ENCODE assay signal across 2 cellular contexts in the genomic region with DNA sequence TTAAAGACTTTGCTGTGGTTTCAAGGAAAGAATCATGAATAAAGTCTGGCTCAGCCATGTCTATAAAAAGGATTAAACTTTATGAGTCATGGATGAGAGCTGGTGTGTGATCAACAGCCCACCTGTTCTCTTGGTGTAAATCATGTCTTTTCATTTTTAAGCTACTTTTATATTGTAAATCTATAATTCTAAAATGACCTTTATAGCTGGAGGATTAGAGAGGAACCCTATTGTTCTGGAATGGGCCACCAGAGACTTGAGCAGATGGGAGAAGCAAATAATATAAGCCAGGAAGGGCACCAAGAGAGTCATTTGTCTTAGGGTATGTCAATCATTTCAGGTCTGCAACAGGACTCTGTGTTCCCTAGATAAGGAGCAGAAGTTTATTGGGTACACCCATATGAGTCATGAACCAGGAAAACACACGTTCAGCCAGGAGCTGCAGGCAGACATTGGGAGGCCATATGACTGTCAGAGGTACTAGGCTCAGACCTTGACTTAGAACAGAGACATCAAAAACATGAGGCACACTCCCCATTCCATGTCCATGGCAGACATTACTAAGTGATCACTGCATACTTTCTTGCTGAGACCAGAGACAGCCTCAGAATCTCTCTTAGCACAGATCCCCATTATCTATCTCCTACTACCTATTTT.
TF ChIP-seq lines count a peak whose summit lies in the region.

No MANE protein-coding gene starts in this region.

TF ChIP-seq in IMR-90, 13 proteins besides CTCF, POLR2A, EP300 and RAD21:
- TF ChIP-seq RFX5 (IDR thresholded peaks at IDR 0.05; ENCODE audit: low read depth, low read length) (no peak), MAZ (IDR thresholded peaks at IDR 0.05; ENCODE audit: borderline replicate concordance, low read depth, low read length) (no peak), RCOR1 (IDR thresholded peaks at IDR 0.05; ENCODE audit: insufficient replicate concordance, low read length) (no peak), CHD1 (IDR thresholded peaks at IDR 0.05; ENCODE audit: low read depth, low read length) (no peak), BHLHE40 (IDR thresholded peaks at IDR 0.05; ENCODE audit: low read depth, low read length) (no peak), NFE2L2 (IDR thresholded peaks at IDR 0.05; ENCODE audit: low read depth, low read length) (no peak), CEBPB (IDR thresholded peaks at IDR 0.05; ENCODE audit: low read depth, low read length) (no peak), MXI1 (IDR thresholded peaks at IDR 0.05; ENCODE audit: borderline replicate concordance, low read depth, low read length) (no peak), MAFK (IDR thresholded peaks at IDR 0.05; ENCODE audit: low read depth, low read length) (no peak), SMC3 (IDR thresholded peaks at IDR 0.05; ENCODE audit: low read depth, low read length) (no peak), FOS (IDR thresholded peaks at IDR 0.05; ENCODE audit: low read depth, low read length) (no peak)
- TF ChIP-seq, protein P1, sequence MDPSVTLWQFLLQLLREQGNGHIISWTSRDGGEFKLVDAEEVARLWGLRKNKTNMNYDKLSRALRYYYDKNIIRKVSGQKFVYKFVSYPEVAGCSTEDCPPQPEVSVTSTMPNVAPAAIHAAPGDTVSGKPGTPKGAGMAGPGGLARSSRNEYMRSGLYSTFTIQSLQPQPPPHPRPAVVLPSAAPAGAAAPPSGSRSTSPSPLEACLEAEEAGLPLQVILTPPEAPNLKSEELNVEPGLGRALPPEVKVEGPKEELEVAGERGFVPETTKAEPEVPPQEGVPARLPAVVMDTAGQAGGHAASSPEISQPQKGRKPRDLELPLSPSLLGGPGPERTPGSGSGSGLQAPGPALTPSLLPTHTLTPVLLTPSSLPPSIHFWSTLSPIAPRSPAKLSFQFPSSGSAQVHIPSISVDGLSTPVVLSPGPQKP (IDR thresholded peaks at IDR 0.05; ENCODE audit: borderline replicate concordance, low read depth, low read length) = no peak
- TF ChIP-seq, protein P2, sequence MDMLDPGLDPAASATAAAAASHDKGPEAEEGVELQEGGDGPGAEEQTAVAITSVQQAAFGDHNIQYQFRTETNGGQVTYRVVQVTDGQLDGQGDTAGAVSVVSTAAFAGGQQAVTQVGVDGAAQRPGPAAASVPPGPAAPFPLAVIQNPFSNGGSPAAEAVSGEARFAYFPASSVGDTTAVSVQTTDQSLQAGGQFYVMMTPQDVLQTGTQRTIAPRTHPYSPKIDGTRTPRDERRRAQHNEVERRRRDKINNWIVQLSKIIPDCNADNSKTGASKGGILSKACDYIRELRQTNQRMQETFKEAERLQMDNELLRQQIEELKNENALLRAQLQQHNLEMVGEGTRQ (IDR thresholded peaks at IDR 0.05; ENCODE audit: low read depth, low read length) = no peak
TF ChIP-seq in IMR-90: peak in this region for 0.

TF ChIP-seq in K562, 482 proteins besides CTCF, POLR2A, EP300 and RAD21 (continues in another document):
- TF ChIP-seq PHF20 (IDR thresholded peaks at IDR 0.05; ENCODE audit: partially characterized antibody) (no peak), SIRT6 (IDR thresholded peaks at IDR 0.05; ENCODE audit: low read depth, low read length) (no peak), ZNF143 (CRISPR knock-in tag; IDR thresholded peaks at IDR 0.05) (no peak), ZNF347 (CRISPR knock-in tag; IDR thresholded peaks at IDR 0.05; ENCODE audit: low read depth) (no peak), MEF2A (IDR thresholded peaks at IDR 0.05; ENCODE audit: control insufficient read depth, low read depth, low read length) (peak; percentile 47; the same call in 1 of the 2 replicates), ZNF699 (CRISPR knock-in tag; IDR thresholded peaks at IDR 0.05; ENCODE audit: insufficient replicate concordance) (no peak), ZFP1 (CRISPR knock-in tag; IDR thresholded peaks at IDR 0.05) (no peak), SIN3A (IDR thresholded peaks at IDR 0.05; ENCODE audit: borderline replicate concordance in 2 of 2, control insufficient read depth in 1 of 2, low read depth in 2 of 2, low read length in 2 of 2) (no peak), ZFP30 (CRISPR knock-in tag; IDR thresholded peaks at IDR 0.05; ENCODE audit: borderline replicate concordance) (no peak), ZNF507 (tag; conservative IDR thresholded peaks at IDR 0.05) (no peak), FIP1L1 (IDR thresholded peaks at IDR 0.05; ENCODE audit: low read depth, low read length, poor library complexity, severe bottlenecking) (no peak), ZNF282 (CRISPR knock-in tag; IDR thresholded peaks at IDR 0.05) (no peak), NFIX (CRISPR knock-in tag; IDR thresholded peaks at IDR 0.05; ENCODE audit: low read depth) (no peak)
- TF ChIP-seq, protein P3, sequence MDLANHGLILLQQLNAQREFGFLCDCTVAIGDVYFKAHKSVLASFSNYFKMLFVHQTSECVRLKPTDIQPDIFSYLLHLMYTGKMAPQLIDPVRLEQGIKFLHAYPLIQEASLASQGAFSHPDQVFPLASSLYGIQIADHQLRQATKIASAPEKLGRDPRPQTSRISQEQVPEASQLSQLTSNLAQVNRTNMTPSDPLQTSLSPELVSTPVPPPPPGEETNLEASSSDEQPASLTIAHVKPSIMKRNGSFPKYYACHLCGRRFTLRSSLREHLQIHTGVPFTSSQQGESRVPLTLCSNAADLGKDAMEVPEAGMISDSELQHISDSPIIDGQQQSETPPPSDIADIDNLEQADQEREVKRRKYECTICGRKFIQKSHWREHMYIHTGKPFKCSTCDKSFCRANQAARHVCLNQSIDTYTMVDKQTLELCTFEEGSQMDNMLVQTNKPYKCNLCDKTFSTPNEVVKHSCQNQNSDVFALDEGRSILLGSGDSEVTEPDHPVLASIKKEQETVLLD (IDR thresholded peaks at IDR 0.05) = no peak
- TF ChIP-seq, protein P4, sequence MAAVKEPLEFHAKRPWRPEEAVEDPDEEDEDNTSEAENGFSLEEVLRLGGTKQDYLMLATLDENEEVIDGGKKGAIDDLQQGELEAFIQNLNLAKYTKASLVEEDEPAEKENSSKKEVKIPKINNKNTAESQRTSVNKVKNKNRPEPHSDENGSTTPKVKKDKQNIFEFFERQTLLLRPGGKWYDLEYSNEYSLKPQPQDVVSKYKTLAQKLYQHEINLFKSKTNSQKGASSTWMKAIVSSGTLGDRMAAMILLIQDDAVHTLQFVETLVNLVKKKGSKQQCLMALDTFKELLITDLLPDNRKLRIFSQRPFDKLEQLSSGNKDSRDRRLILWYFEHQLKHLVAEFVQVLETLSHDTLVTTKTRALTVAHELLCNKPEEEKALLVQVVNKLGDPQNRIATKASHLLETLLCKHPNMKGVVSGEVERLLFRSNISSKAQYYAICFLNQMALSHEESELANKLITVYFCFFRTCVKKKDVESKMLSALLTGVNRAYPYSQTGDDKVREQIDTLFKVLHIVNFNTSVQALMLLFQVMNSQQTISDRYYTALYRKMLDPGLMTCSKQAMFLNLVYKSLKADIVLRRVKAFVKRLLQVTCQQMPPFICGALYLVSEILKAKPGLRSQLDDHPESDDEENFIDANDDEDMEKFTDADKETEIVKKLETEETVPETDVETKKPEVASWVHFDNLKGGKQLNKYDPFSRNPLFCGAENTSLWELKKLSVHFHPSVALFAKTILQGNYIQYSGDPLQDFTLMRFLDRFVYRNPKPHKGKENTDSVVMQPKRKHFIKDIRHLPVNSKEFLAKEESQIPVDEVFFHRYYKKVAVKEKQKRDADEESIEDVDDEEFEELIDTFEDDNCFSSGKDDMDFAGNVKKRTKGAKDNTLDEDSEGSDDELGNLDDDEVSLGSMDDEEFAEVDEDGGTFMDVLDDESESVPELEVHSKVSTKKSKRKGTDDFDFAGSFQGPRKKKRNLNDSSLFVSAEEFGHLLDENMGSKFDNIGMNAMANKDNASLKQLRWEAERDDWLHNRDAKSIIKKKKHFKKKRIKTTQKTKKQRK (IDR thresholded peaks at IDR 0.05; ENCODE audit: borderline replicate concordance, low read depth, low read length) = no peak
- TF ChIP-seq, protein P5, sequence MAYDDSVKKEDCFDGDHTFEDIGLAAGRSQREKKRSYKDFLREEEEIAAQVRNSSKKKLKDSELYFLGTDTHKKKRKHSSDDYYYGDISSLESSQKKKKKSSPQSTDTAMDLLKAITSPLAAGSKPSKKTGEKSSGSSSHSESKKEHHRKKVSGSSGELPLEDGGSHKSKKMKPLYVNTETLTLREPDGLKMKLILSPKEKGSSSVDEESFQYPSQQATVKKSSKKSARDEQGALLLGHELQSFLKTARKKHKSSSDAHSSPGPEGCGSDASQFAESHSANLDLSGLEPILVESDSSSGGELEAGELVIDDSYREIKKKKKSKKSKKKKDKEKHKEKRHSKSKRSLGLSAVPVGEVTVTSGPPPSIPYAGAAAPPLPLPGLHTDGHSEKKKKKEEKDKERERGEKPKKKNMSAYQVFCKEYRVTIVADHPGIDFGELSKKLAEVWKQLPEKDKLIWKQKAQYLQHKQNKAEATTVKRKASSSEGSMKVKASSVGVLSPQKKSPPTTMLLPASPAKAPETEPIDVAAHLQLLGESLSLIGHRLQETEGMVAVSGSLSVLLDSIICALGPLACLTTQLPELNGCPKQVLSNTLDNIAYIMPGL (CRISPR knock-in tag; IDR thresholded peaks at IDR 0.05) = no peak
- TF ChIP-seq, protein P6, sequence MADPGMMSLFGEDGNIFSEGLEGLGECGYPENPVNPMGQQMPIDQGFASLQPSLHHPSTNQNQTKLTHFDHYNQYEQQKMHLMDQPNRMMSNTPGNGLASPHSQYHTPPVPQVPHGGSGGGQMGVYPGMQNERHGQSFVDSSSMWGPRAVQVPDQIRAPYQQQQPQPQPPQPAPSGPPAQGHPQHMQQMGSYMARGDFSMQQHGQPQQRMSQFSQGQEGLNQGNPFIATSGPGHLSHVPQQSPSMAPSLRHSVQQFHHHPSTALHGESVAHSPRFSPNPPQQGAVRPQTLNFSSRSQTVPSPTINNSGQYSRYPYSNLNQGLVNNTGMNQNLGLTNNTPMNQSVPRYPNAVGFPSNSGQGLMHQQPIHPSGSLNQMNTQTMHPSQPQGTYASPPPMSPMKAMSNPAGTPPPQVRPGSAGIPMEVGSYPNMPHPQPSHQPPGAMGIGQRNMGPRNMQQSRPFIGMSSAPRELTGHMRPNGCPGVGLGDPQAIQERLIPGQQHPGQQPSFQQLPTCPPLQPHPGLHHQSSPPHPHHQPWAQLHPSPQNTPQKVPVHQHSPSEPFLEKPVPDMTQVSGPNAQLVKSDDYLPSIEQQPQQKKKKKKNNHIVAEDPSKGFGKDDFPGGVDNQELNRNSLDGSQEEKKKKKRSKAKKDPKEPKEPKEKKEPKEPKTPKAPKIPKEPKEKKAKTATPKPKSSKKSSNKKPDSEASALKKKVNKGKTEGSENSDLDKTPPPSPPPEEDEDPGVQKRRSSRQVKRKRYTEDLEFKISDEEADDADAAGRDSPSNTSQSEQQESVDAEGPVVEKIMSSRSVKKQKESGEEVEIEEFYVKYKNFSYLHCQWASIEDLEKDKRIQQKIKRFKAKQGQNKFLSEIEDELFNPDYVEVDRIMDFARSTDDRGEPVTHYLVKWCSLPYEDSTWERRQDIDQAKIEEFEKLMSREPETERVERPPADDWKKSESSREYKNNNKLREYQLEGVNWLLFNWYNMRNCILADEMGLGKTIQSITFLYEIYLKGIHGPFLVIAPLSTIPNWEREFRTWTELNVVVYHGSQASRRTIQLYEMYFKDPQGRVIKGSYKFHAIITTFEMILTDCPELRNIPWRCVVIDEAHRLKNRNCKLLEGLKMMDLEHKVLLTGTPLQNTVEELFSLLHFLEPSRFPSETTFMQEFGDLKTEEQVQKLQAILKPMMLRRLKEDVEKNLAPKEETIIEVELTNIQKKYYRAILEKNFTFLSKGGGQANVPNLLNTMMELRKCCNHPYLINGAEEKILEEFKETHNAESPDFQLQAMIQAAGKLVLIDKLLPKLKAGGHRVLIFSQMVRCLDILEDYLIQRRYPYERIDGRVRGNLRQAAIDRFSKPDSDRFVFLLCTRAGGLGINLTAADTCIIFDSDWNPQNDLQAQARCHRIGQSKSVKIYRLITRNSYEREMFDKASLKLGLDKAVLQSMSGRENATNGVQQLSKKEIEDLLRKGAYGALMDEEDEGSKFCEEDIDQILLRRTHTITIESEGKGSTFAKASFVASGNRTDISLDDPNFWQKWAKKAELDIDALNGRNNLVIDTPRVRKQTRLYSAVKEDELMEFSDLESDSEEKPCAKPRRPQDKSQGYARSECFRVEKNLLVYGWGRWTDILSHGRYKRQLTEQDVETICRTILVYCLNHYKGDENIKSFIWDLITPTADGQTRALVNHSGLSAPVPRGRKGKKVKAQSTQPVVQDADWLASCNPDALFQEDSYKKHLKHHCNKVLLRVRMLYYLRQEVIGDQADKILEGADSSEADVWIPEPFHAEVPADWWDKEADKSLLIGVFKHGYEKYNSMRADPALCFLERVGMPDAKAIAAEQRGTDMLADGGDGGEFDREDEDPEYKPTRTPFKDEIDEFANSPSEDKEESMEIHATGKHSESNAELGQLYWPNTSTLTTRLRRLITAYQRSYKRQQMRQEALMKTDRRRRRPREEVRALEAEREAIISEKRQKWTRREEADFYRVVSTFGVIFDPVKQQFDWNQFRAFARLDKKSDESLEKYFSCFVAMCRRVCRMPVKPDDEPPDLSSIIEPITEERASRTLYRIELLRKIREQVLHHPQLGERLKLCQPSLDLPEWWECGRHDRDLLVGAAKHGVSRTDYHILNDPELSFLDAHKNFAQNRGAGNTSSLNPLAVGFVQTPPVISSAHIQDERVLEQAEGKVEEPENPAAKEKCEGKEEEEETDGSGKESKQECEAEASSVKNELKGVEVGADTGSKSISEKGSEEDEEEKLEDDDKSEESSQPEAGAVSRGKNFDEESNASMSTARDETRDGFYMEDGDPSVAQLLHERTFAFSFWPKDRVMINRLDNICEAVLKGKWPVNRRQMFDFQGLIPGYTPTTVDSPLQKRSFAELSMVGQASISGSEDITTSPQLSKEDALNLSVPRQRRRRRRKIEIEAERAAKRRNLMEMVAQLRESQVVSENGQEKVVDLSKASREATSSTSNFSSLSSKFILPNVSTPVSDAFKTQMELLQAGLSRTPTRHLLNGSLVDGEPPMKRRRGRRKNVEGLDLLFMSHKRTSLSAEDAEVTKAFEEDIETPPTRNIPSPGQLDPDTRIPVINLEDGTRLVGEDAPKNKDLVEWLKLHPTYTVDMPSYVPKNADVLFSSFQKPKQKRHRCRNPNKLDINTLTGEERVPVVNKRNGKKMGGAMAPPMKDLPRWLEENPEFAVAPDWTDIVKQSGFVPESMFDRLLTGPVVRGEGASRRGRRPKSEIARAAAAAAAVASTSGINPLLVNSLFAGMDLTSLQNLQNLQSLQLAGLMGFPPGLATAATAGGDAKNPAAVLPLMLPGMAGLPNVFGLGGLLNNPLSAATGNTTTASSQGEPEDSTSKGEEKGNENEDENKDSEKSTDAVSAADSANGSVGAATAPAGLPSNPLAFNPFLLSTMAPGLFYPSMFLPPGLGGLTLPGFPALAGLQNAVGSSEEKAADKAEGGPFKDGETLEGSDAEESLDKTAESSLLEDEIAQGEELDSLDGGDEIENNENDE (IDR thresholded peaks at IDR 0.05; ENCODE audit: low read depth, low read length) = no peak
- TF ChIP-seq, protein P7, sequence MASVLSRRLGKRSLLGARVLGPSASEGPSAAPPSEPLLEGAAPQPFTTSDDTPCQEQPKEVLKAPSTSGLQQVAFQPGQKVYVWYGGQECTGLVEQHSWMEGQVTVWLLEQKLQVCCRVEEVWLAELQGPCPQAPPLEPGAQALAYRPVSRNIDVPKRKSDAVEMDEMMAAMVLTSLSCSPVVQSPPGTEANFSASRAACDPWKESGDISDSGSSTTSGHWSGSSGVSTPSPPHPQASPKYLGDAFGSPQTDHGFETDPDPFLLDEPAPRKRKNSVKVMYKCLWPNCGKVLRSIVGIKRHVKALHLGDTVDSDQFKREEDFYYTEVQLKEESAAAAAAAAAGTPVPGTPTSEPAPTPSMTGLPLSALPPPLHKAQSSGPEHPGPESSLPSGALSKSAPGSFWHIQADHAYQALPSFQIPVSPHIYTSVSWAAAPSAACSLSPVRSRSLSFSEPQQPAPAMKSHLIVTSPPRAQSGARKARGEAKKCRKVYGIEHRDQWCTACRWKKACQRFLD (CRISPR knock-in tag; IDR thresholded peaks at IDR 0.05) = no peak
- TF ChIP-seq, protein P8, sequence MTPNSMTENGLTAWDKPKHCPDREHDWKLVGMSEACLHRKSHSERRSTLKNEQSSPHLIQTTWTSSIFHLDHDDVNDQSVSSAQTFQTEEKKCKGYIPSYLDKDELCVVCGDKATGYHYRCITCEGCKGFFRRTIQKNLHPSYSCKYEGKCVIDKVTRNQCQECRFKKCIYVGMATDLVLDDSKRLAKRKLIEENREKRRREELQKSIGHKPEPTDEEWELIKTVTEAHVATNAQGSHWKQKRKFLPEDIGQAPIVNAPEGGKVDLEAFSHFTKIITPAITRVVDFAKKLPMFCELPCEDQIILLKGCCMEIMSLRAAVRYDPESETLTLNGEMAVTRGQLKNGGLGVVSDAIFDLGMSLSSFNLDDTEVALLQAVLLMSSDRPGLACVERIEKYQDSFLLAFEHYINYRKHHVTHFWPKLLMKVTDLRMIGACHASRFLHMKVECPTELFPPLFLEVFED (CRISPR knock-in tag; conservative IDR thresholded peaks at IDR 0.05) = no peak
